Comparison of ENCODE assay signal across 1 cellular context in the genomic region with DNA sequence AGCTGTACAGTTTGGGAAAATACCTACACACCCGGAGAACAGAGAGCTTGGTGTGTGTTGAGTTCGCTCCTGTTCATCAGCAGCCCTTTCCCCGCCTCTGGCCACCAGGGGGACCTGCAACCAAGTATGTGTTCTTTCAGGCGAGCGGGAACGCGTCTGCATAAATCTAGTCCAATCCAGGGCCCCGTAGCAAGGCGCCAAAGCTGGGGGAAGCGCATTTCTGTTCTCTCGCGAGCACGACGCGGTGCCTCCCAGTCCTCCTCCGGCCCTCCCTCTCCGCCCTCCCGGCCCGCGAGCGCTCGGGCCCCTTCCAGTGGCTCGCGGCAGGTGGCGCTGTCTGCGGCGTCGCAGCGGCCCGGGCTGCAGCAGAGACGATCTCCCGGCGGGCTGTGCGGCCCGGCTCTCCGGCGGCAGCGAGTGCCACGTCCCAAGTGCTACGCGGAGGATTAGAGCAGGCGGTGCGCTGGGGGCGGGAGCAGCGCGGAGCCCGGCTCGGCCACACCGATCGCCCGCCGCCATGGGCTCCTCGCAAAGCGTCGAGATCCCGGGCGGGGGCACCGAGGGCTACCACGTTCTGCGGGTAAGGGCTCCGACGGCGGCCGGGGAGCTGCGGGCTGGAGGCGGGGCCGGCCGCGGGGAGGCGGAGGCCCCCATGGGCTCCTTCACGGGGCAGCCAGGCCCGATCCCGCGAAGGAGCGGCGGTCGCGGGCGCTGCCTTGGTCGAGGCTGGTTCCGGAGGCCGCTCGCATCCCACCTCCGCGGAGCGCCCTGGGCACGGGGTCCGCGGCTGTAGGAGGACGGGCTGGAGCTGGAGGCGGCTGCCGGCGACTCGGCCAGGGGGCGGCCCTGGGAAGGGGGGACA.
TF ChIP-seq lines count a peak whose summit lies in the region.

A gene (plus strand): TSS at position 430 of the 862 bp plus-strand sequence. CDS start 88 bp downstream, at position 518.

TF ChIP-seq in WTC11, 78 proteins besides CTCF, POLR2A, EP300 and RAD21 (continued from another document):
- TF ChIP-seq, protein P1, sequence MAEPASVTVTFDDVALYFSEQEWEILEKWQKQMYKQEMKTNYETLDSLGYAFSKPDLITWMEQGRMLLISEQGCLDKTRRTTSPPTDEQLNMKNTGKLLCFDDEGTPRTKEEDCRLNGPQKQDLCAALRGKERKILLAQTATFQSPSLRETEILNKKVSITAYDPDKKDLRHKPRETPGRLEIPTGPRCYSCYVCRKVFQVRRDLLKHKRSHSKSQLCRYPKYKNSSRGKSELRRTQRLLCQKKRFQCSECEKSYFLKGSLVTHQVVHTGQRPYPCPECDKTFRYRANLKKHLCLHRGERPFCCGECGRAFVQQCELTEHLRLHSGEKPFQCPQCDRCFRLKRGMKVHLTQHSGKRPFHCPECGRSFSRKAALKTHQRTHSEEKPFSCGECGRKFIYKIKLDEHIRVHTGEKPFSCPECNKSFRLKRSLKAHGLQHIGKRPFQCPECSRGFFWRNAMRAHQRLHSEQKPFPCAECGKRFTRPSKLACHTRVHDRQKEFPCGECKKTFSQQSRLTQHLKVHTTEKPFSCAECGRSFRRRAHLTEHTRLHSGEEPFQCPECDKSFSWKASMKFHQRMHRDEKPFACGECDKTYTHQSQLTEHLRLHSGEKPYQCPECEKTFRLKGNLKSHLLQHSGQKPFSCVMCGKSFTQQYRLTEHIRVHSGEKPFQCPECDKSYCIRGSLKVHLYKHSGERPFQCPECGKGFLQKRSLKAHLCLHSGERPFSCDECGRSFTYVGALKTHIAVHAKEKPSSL (CRISPR knock-in tag; conservative IDR thresholded peaks at IDR 0.05), result no peak
